ENCODE assay signal across 1 cellular context in genomic region chr18:110351-111201, GRCh38.
TF ChIP-seq lines count a peak whose summit lies in the region.

No MANE protein-coding gene starts in this region.

TF ChIP-seq in HEK293, 187 proteins besides CTCF, POLR2A, EP300 and RAD21 (continues in another document):
- TF ChIP-seq, protein P1, sequence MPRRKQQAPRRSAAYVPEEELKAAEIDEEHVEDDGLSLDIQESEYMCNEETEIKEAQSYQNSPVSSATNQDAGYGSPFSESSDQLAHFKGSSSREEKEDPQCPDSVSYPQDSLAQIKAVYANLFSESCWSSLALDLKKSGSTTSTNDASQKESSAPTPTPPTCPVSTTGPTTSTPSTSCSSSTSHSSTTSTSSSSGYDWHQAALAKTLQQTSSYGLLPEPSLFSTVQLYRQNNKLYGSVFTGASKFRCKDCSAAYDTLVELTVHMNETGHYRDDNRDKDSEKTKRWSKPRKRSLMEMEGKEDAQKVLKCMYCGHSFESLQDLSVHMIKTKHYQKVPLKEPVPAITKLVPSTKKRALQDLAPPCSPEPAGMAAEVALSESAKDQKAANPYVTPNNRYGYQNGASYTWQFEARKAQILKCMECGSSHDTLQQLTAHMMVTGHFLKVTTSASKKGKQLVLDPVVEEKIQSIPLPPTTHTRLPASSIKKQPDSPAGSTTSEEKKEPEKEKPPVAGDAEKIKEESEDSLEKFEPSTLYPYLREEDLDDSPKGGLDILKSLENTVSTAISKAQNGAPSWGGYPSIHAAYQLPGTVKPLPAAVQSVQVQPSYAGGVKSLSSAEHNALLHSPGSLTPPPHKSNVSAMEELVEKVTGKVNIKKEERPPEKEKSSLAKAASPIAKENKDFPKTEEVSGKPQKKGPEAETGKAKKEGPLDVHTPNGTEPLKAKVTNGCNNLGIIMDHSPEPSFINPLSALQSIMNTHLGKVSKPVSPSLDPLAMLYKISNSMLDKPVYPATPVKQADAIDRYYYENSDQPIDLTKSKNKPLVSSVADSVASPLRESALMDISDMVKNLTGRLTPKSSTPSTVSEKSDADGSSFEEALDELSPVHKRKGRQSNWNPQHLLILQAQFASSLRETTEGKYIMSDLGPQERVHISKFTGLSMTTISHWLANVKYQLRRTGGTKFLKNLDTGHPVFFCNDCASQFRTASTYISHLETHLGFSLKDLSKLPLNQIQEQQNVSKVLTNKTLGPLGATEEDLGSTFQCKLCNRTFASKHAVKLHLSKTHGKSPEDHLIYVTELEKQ (tag by site-specific recombination; IDR thresholded peaks at IDR 0.05; ENCODE audit: borderline replicate concordance) = peak; percentile 58; the same call in 1 of the 2 replicates
- TF ChIP-seq ZNF660 (tag by site-specific recombination; IDR thresholded peaks at IDR 0.05) (peak; percentile 92), ZNF513 (tag by site-specific recombination; IDR thresholded peaks at IDR 0.05) (0 out of 2 replicates have a peak, but pooled peaks have one; percentile 12), ZNF518A (tag by site-specific recombination; conservative IDR thresholded peaks at IDR 0.05; ENCODE audit: low read depth) (peak; percentile 42), ZNF600 (tag by site-specific recombination; IDR thresholded peaks at IDR 0.05) (peak; percentile 30; the same call in 1 of the 2 replicates), GLIS2 (tag by site-specific recombination; IDR thresholded peaks at IDR 0.05) (peak; percentile 64), PRDM1 (tag by site-specific recombination; IDR thresholded peaks at IDR 0.05) (peak; percentile 60; the same call in 1 of the 2 replicates), IKZF3 (tag by site-specific recombination; IDR thresholded peaks at IDR 0.05) (peak; percentile 81), GFI1B (tag by site-specific recombination; IDR thresholded peaks at IDR 0.05) (peak; percentile 76), KLF8 (tag by site-specific recombination; IDR thresholded peaks at IDR 0.05) (peak; percentile 61; the same call in 1 of the 2 replicates), ZNF140 (tag by site-specific recombination; IDR thresholded peaks at IDR 0.05) (0 out of 2 replicates have a peak, but pooled peaks have one; percentile 7), ZSCAN18 (tag by site-specific recombination; IDR thresholded peaks at IDR 0.05) (peak; percentile 37; the same call in 1 of the 2 replicates), ZNF155 (tag by site-specific recombination; IDR thresholded peaks at IDR 0.05) (0 out of 2 replicates have a peak, but pooled peaks have one; percentile 37), ZNF791 (tag by site-specific recombination; IDR thresholded peaks at IDR 0.05) (peak; percentile 66), ZIC2 (tag by site-specific recombination; IDR thresholded peaks at IDR 0.05) (peak; percentile 75), KLF16 (tag by site-specific recombination; IDR thresholded peaks at IDR 0.05) (peak; percentile 85), ZEB2 (tag by site-specific recombination; IDR thresholded peaks at IDR 0.05) (peak; percentile 96), ZFP69B (tag by site-specific recombination; IDR thresholded peaks at IDR 0.05) (peak; percentile 52; the same call in 1 of the 2 replicates), PRDM4 (tag by site-specific recombination; IDR thresholded peaks at IDR 0.05) (peak; percentile 55), ZFHX2 (tag by site-specific recombination; conservative IDR thresholded peaks at IDR 0.05) (peak; percentile 86), ZNF24 (tag by site-specific recombination; IDR thresholded peaks at IDR 0.05) (peak; percentile 85; the same call in 1 of the 2 replicates), ZNF558 (tag by site-specific recombination; IDR thresholded peaks at IDR 0.05) (peak; percentile 56; the same call in 1 of the 2 replicates), ZXDB (tag by site-specific recombination; IDR thresholded peaks at IDR 0.05) (peak; percentile 62), SP7 (tag by site-specific recombination; IDR thresholded peaks at IDR 0.05) (peak; percentile 78), EGR2 (tag by site-specific recombination; IDR thresholded peaks at IDR 0.05; ENCODE audit: low read depth) (peak; percentile 80), ZNF792 (tag by site-specific recombination; IDR thresholded peaks at IDR 0.05) (0 out of 2 replicates have a peak, but pooled peaks have one; percentile 30), ZBTB21 (tag by site-specific recombination; IDR thresholded peaks at IDR 0.05) (peak; percentile 83), ZNF610 (tag by site-specific recombination; IDR thresholded peaks at IDR 0.05; ENCODE audit: borderline replicate concordance) (0 out of 2 replicates have a peak, but pooled peaks have one; percentile 39), ZNF843 (tag by site-specific recombination; IDR thresholded peaks at IDR 0.05) (peak; percentile 55; the same call in 1 of the 2 replicates), FEZF1 (tag by site-specific recombination; IDR thresholded peaks at IDR 0.05) (peak; percentile 33; the same call in 1 of the 2 replicates), ATF2 (tag by site-specific recombination; IDR thresholded peaks at IDR 0.05; ENCODE audit: low read depth) (peak; percentile 84), HIC1 (tag by site-specific recombination; IDR thresholded peaks at IDR 0.05) (peak; percentile 57; the same call in 1 of the 2 replicates), OVOL3 (tag by site-specific recombination; IDR thresholded peaks at IDR 0.05) (peak; percentile 33; the same call in 1 of the 2 replicates), WT1 (tag by site-specific recombination; IDR thresholded peaks at IDR 0.05) (0 out of 2 replicates have a peak, but pooled peaks have one; percentile 32), ZNF335 (tag by site-specific recombination; conservative IDR thresholded peaks at IDR 0.05) (peak; percentile 60)
- TF ChIP-seq, protein P2, sequence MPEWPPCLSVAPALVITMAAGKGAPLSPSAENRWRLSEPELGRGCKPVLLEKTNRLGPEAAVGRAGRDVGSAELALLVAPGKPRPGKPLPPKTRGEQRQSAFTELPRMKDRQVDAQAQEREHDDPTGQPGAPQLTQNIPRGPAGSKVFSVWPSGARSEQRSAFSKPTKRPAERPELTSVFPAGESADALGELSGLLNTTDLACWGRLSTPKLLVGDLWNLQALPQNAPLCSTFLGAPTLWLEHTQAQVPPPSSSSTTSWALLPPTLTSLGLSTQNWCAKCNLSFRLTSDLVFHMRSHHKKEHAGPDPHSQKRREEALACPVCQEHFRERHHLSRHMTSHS (tag by site-specific recombination; IDR thresholded peaks at IDR 0.05) = 0 out of 2 replicates have a peak, but pooled peaks have one; percentile 47
- TF ChIP-seq, protein P3, sequence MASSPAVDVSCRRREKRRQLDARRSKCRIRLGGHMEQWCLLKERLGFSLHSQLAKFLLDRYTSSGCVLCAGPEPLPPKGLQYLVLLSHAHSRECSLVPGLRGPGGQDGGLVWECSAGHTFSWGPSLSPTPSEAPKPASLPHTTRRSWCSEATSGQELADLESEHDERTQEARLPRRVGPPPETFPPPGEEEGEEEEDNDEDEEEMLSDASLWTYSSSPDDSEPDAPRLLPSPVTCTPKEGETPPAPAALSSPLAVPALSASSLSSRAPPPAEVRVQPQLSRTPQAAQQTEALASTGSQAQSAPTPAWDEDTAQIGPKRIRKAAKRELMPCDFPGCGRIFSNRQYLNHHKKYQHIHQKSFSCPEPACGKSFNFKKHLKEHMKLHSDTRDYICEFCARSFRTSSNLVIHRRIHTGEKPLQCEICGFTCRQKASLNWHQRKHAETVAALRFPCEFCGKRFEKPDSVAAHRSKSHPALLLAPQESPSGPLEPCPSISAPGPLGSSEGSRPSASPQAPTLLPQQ (tag by site-specific recombination; IDR thresholded peaks at IDR 0.05) = peak; percentile 84
